Comparison of ENCODE assay signal across 35 cellular contexts in genomic region chr17:49225554-49226236, GRCh38. TPM values are rescaled to one million over a fixed set of nuclear protein-coding genes. Genes with fewer than 3 reads are reported as not detected.
DNase-seq lines count a peak whose midpoint lies in the region; ATAC-seq, FAIRE-seq and TF ChIP-seq lines count a peak whose summit lies in the region.
"Had no signal": no experiment of that assay in that cellular context is flagged by ENCODE, and none has a peak within 500 bp of the region (broad histone marks: within the 10 kb centered on the region; RNA-seq: fewer than 3 reads in every experiment).

No MANE protein-coding gene starts in this region.

- DNase-seq in activated T-cell treated with anti-CD3 and anti-CD28 coated beads, Interleukin-2, amount 50 U/mL, for 24 hours, result no peak
- DNase-seq in activated T-cell treated with anti-CD3 and anti-CD28 coated beads, Interleukin-2, amount 50 U/mL, for 72 hours, result no peak
- no peak for DNase-seq in GM12891 (ENCODE audit: insufficient read length, low spot score)
- no peak for DNase-seq in activated B cell treated with CpG ODN at 0.5 μM for 24 hours
- no peak for DNase-seq in naive thymus-derived CD4-positive, alpha-beta T cell
- no peak for DNase-seq in amygdala (lab: John Stamatoyannopoulos, UW)
- DNase-seq in NCI-H2196 (lab: John Stamatoyannopoulos, UW; ENCODE audit: unreplicated experiment), result no peak
- DNase-seq: activated gamma-delta T cell treated with Interleukin-2 at 50 U/mL for 16 hours; activated T-cell treated with anti-CD3 and anti-CD28 coated beads, Interleukin-2, amount 50 U/mL, for 1 hour; AML-193; aorta; CD4-positive, alpha-beta memory T cell; effector CD8-positive, alpha-beta T cell; Kasumi-1; left colon; NCI-H1417 treated with DMSO at 0.1 percent for 48 hours; NCI-H2029 treated with DMSO at 0.1 percent for 48 hours; NCI-H524 treated with DMSO at 0.1 percent for 48 hours; NK-92 treated with Interleukin-12 subunit alpha and Interleukin-12 subunit beta, amount 100 ng/mL, for 24 hours; PC-3; posterior cingulate gyrus; right cardiac atrium; SK-N-SH; stomach had no signal

- intact Hi-C loops in activated B cell treated with CpG ODN at 0.5 μM for 24 hours (cut with micrococcal nuclease), result loop anchor here (2.0 to 10.0 kb wide), 3 partner anchors 65 to 551 kb away; partner anchors contain the start of gene B4GALNT2
- intact Hi-C loops in naive thymus-derived CD4-positive, alpha-beta T cell (cut with micrococcal nuclease), result loop anchor here in 1 of 2 donors (2.0 to 10.0 kb wide), 2 partner anchors 35 to 281 kb away; partner anchors contain the start of gene SNF8

- H3K4me3 Mint-ChIP-seq in activated T-cell treated with anti-CD3 and anti-CD28 coated beads, Interleukin-2, amount 50 U/mL, for 24 hours, result no peak overlapping the region
- no peak overlapping the region for H3K4me3 Mint-ChIP-seq in activated T-cell treated with anti-CD3 and anti-CD28 coated beads, Interleukin-2, amount 50 U/mL, for 72 hours
- peak overlapping the region; percentile 2 for H3K4me3 Mint-ChIP-seq in activated B cell treated with CpG ODN at 0.5 μM for 24 hours
- peak overlapping the region in 6 of 10 donors; percentile 24 to 52 (median 42) for H3K4me3 Mint-ChIP-seq in naive thymus-derived CD4-positive, alpha-beta T cell
- H3K4me3 Mint-ChIP-seq: neural progenitor cell had no signal

- H3K4me3 ChIP-seq in naive thymus-derived CD4-positive, alpha-beta T cell (ENCODE audit: low read length), result no peak overlapping the region
- H3K4me3 ChIP-seq: A549, HAP-1, smooth muscle cell had no signal

- H3K4me1 ChIP-seq in naive thymus-derived CD4-positive, alpha-beta T cell (ENCODE audit: control insufficient read depth in 2 of 2, insufficient read depth in 2 of 2, low read length in 2 of 2), result peaks cover 26 to 38% of the 10 kb centered on the region in 2 donors
- H3K4me1 ChIP-seq: HAP-1 had no signal

- H3K36me3 ChIP-seq in naive thymus-derived CD4-positive, alpha-beta T cell (ENCODE audit: control insufficient read depth in 2 of 3, insufficient read depth in 3 of 3, low read length in 3 of 3), result peaks cover 0 to 12% (median 7%) of the 10 kb centered on the region in 3 experiments
- H3K36me3 ChIP-seq: cardiac muscle cell, HAP-1, neural progenitor cell, stomach had no signal

- H3K36me3 Mint-ChIP-seq in activated T-cell treated with anti-CD3 and anti-CD28 coated beads, Interleukin-2, amount 50 U/mL, for 24 hours (ENCODE audit: low read depth), result peaks cover 16% of the 10 kb centered on the region
- no peaks in the 10 kb centered on the region for H3K36me3 Mint-ChIP-seq in activated T-cell treated with anti-CD3 and anti-CD28 coated beads, Interleukin-2, amount 50 U/mL, for 72 hours (ENCODE audit: insufficient read depth in 2 of 2)
- H3K36me3 Mint-ChIP-seq in activated B cell treated with CpG ODN at 0.5 μM for 24 hours (ENCODE audit: low read depth), result peaks cover 7% of the 10 kb centered on the region
- peaks cover 0 to 25% (median 4%) of the 10 kb centered on the region in 5 donors for H3K36me3 Mint-ChIP-seq in naive thymus-derived CD4-positive, alpha-beta T cell
- H3K36me3 Mint-ChIP-seq: neural progenitor cell had no signal

- peaks cover 27% of the 10 kb centered on the region for H3K4me1 Mint-ChIP-seq in activated T-cell treated with anti-CD3 and anti-CD28 coated beads, Interleukin-2, amount 50 U/mL, for 24 hours (ENCODE audit: low read depth)
- H3K4me1 Mint-ChIP-seq in activated T-cell treated with anti-CD3 and anti-CD28 coated beads, Interleukin-2, amount 50 U/mL, for 72 hours (ENCODE audit: low read depth), result peaks cover 36% of the 10 kb centered on the region
- H3K4me1 Mint-ChIP-seq in activated B cell treated with CpG ODN at 0.5 μM for 24 hours, result peaks cover 30% of the 10 kb centered on the region
- peaks cover 7 to 44% (median 27%) of the 10 kb centered on the region in 7 donors for H3K4me1 Mint-ChIP-seq in naive thymus-derived CD4-positive, alpha-beta T cell

- peaks cover 29% of the 10 kb centered on the region for H3K27me3 Mint-ChIP-seq in activated T-cell treated with anti-CD3 and anti-CD28 coated beads, Interleukin-2, amount 50 U/mL, for 24 hours
- peaks cover 42% of the 10 kb centered on the region for H3K27me3 Mint-ChIP-seq in activated T-cell treated with anti-CD3 and anti-CD28 coated beads, Interleukin-2, amount 50 U/mL, for 72 hours (ENCODE audit: low read depth)
- peaks cover 10% of the 10 kb centered on the region for H3K27me3 Mint-ChIP-seq in activated B cell treated with CpG ODN at 0.5 μM for 24 hours
- peaks cover 0 to 34% (median 0%) of the 10 kb centered on the region in 5 donors for H3K27me3 Mint-ChIP-seq in naive thymus-derived CD4-positive, alpha-beta T cell

- TF ChIP-seq CTCF in activated B cell treated with CpG ODN at 0.5 μM for 24 hours (IDR thresholded peaks at IDR 0.05), result no peak

- peak overlapping the region; percentile 53 for H3K27ac Mint-ChIP-seq in activated T-cell treated with anti-CD3 and anti-CD28 coated beads, Interleukin-2, amount 50 U/mL, for 24 hours
- no peak overlapping the region for H3K27ac Mint-ChIP-seq in activated T-cell treated with anti-CD3 and anti-CD28 coated beads, Interleukin-2, amount 50 U/mL, for 72 hours
- H3K27ac Mint-ChIP-seq in activated B cell treated with CpG ODN at 0.5 μM for 24 hours, result no peak overlapping the region
- H3K27ac Mint-ChIP-seq in naive thymus-derived CD4-positive, alpha-beta T cell, result peak overlapping the region in 1 of 9 donors; percentile 6
- H3K27ac Mint-ChIP-seq: neural progenitor cell had no signal

- POLR2A ChIA-PET in activated B cell treated with CpG ODN at 0.5 μM for 24 hours (lab: Charles Lee), result interaction anchor here (8.7 kb wide), 1 partner anchor 34 kb away, joined by 91 read pairs; no protein-coding TSS in a partner anchor
- POLR2A ChIA-PET in naive thymus-derived CD4-positive, alpha-beta T cell (lab: Charles Lee), result interaction anchor here (1.6 to 8.9 kb wide), 4 partner anchors 9 to 47 kb away, joined by 4 to 80 read pairs (median 6); no protein-coding TSS in a partner anchor

- CTCF ChIA-PET in activated B cell treated with CpG ODN at 0.5 μM for 24 hours (lab: Charles Lee), result interaction anchor here (1.0 to 7.2 kb wide), 5 partner anchors 29 to 193 kb away, joined by 3 to 197 read pairs (median 4); no protein-coding TSS in a partner anchor
- CTCF ChIA-PET in naive thymus-derived CD4-positive, alpha-beta T cell (lab: Charles Lee), result interaction anchor here (0.7 to 7.0 kb wide), 6 partner anchors 8 to 110 kb away, joined by 3 to 143 read pairs (median 13); partner anchors contain the start of genes ABI3 and GNGT2

- H3K27ac ChIP-seq in naive thymus-derived CD4-positive, alpha-beta T cell (ENCODE audit: low read depth, low read length), result no peak overlapping the region
- H3K27ac ChIP-seq: cardiac muscle cell, neural progenitor cell had no signal

- no peaks in the 10 kb centered on the region for H3K9me3 ChIP-seq in naive thymus-derived CD4-positive, alpha-beta T cell (ENCODE audit: control insufficient read depth in 2 of 3, low read length in 3 of 3)
- H3K9me3 ChIP-seq: A549, HAP-1, SK-N-SH, stomach had no signal

- no peaks in the 10 kb centered on the region for H3K27me3 ChIP-seq in naive thymus-derived CD4-positive, alpha-beta T cell (ENCODE audit: control insufficient read depth in 2 of 2, insufficient read depth in 2 of 2, low read length in 2 of 2)

- TF ChIP-seq POLR2A in GM12891 (IDR thresholded peaks at IDR 0.05; ENCODE audit: low read depth, low read length), result peak; percentile 18; the same call in 1 of the 2 replicates

- no peak for FAIRE-seq in GM12891 (lab: Jason Lieb, UNC)
- FAIRE-seq: A549, colon, HepG2, urothelium cell line had no signal

- no peak for ATAC-seq in activated T-cell treated with anti-CD3 and anti-CD28 coated beads, Interleukin-2, amount 50 U/mL, for 72 hours (replicated peaks in 1 of 2)
- ATAC-seq in activated B cell treated with CpG ODN at 0.5 μM for 24 hours (ENCODE audit: low read depth) (no peak), HG03520 (IDR thresholded peaks at IDR 0.05; ENCODE audit: unreplicated experiment) (no peak)
- ATAC-seq in naive thymus-derived CD4-positive, alpha-beta T cell, result no peak
- ATAC-seq: A549, HepG2, PC-3 had no signal

- H3K9me3 Mint-ChIP-seq in activated T-cell treated with anti-CD3 and anti-CD28 coated beads, Interleukin-2, amount 50 U/mL, for 24 hours, result no peaks in the 10 kb centered on the region
- no peaks in the 10 kb centered on the region for H3K9me3 Mint-ChIP-seq in activated T-cell treated with anti-CD3 and anti-CD28 coated beads, Interleukin-2, amount 50 U/mL, for 72 hours
- H3K9me3 Mint-ChIP-seq in activated B cell treated with CpG ODN at 0.5 μM for 24 hours, result no peaks in the 10 kb centered on the region
- H3K9me3 Mint-ChIP-seq in naive thymus-derived CD4-positive, alpha-beta T cell, result peaks cover 0 to 3% (median 0%) of the 10 kb centered on the region in 11 donors
- H3K9me3 Mint-ChIP-seq: CD4-positive, alpha-beta memory T cell; neural progenitor cell had no signal

TF ChIP-seq in GM12891, 5 proteins besides CTCF, POLR2A, EP300 and RAD21:
- TF ChIP-seq SPI1 (IDR thresholded peaks at IDR 0.05; ENCODE audit: low read depth, low read length) (no peak), TAF1 (IDR thresholded peaks at IDR 0.05; ENCODE audit: low read depth, low read length) (no peak), POLR2AphosphoS5 (IDR thresholded peaks at IDR 0.05; ENCODE audit: low read depth, low read length) (no peak), POU2F2 (IDR thresholded peaks at IDR 0.05; ENCODE audit: low read depth, low read length) (no peak), PAX5 (IDR thresholded peaks at IDR 0.05; ENCODE audit: insufficient read depth, low read length, severe bottlenecking) (no peak)
TF ChIP-seq in GM12891: peak in this region for 0.

RNA-seq across cellular contexts. Expression of gene PHOSPHO1, which starts 4.9 kb away (rescaled TPM):
- under 1 TPM in 1 of 2 donors, not detected in 1; 0.29 TPM for total RNA-seq in activated T-cell treated with anti-CD3 and anti-CD28 coated beads, Interleukin-2, amount 50 U/mL, for 72 hours
- 1.0 TPM for polyA plus RNA-seq in GM12891 (2012; ENCODE audit: low read depth, missing spikeins)
- 0.59 TPM in 1 of 2 replicates, not detected in the other for total RNA-seq in activated B cell treated with CpG ODN at 0.5 μM for 24 hours
- total RNA-seq in naive thymus-derived CD4-positive, alpha-beta T cell, result under 1 TPM in 1 of 5 experiments, not detected in 4; 0.17 TPM
- polyA plus RNA-seq in naive thymus-derived CD4-positive, alpha-beta T cell, result under 1 TPM; 0.46 to 0.99 TPM
- total RNA-seq: cardiac muscle cell; CD4-positive, alpha-beta memory T cell; HepG2; left colon; lung microvascular endothelial cell; T-helper 2 cell treated with Interferon-gamma antibody and Interleukin-4, amounts not matched to agents 100 ng/mL and 5 ng/mL, for 36 hours had no signal
- polyA plus RNA-seq: cardiac muscle cell, HepG2, SK-N-SH had no signal

RNA-seq across cellular contexts. Expression of gene ABI3, which starts 15.2 kb away (rescaled TPM):
- 10 to 100 TPM; 27.9 to 32.4 TPM for total RNA-seq in activated T-cell treated with anti-CD3 and anti-CD28 coated beads, Interleukin-2, amount 50 U/mL, for 72 hours
- polyA plus RNA-seq in GM12891 (2012; ENCODE audit: low read depth, missing spikeins), result 34.6 TPM
- 6.5 and 9.7 TPM in 2 replicates for total RNA-seq in activated B cell treated with CpG ODN at 0.5 μM for 24 hours
- total RNA-seq in naive thymus-derived CD4-positive, alpha-beta T cell, result 10 to 100 TPM in 3 of 5 experiments, 1 to 10 TPM in 2; 8.2 to 57.8 (median 11.0) TPM
- 10 to 100 TPM; 15.0 to 21.8 TPM for polyA plus RNA-seq in naive thymus-derived CD4-positive, alpha-beta T cell
- total RNA-seq: HepG2, PC-3 had no signal
- polyA plus RNA-seq: A549, cardiac muscle cell, HepG2 had no signal

RNA-seq across cellular contexts. Expression of gene GNGT2, which starts 15.3 kb away (rescaled TPM):
- 10 to 100 TPM; 24.6 to 27.5 TPM for total RNA-seq in activated T-cell treated with anti-CD3 and anti-CD28 coated beads, Interleukin-2, amount 50 U/mL, for 72 hours
- 36.5 TPM for polyA plus RNA-seq in GM12891 (2012; ENCODE audit: low read depth, missing spikeins)
- 8.1 and 9.8 TPM in 2 replicates for total RNA-seq in activated B cell treated with CpG ODN at 0.5 μM for 24 hours
- 10 to 100 TPM in 2 of 5 experiments, 1 to 10 TPM in 3; 2.8 to 16.9 (median 5.1) TPM for total RNA-seq in naive thymus-derived CD4-positive, alpha-beta T cell
- 10 to 100 TPM in 1 of 2 donors, 1 to 10 TPM in 1; 8.3 to 11.7 TPM for polyA plus RNA-seq in naive thymus-derived CD4-positive, alpha-beta T cell
- total RNA-seq: cardiac muscle cell, HepG2 had no signal
- polyA plus RNA-seq: cardiac muscle cell, HepG2 had no signal

Comparison
In these comparisons a context has a peak if more than half of its experiments do, and no peak if none do; other contexts are left out.
1. H3K4me3 Mint-ChIP-seq: peak in activated B cell treated with CpG ODN at 0.5 μM for 24 hours (single experiment) and naive thymus-derived CD4-positive, alpha-beta T cell (6 of 10); none in activated T-cell treated with anti-CD3 and anti-CD28 coated beads, Interleukin-2, amount 50 U/mL, for 24 hours (single experiment) and activated T-cell treated with anti-CD3 and anti-CD28 coated beads, Interleukin-2, amount 50 U/mL, for 72 hours (0 of 2).